ENCODE assay signal across 16 cellular contexts in the genomic region with DNA sequence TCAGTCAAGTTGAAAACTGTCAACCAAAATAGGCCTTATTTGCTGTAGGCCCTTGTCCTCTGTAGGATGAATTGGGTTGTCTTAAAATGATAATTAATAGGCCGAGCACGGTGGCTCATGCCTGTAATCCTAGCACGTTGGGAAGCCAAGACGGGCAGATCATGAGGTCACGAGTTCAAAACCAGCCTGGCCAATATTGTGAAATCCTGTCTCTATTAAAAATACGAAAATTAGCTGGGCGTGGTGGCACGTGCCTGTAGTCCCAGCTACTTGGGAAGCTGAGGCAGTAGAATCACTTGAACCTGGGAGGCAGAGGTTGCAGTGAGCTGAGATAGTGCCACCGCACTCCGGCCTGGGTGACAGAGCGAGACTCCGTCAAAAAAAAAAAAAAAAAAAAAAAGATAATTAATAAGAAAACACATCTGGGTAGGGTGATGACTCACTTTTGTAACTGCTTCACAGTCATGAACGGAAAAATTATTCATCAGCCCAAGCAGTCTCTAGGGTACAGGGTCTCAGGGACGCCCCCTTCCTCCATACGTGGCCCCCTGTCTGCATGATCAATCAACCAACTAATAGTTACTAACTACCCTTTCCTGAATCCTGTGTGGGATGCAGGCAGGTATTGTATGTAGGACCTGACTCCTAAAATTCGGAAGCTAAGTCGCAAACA.
DNase-seq lines count a peak whose midpoint lies in the region; ATAC-seq and TF ChIP-seq lines count a peak whose summit lies in the region.
"Had no signal": no experiment of that assay in that cellular context is flagged by ENCODE, and none has a peak within 500 bp of the region (broad histone marks: within the 10 kb centered on the region; RNA-seq: fewer than 3 reads in every experiment).

No MANE protein-coding gene starts in this region.

- H3K27me3 ChIP-seq in breast epithelium, result no peaks in the 10 kb centered on the region
- no peaks in the 10 kb centered on the region for H3K27me3 ChIP-seq in mammary epithelial cell (ENCODE audit: insufficient read depth, low read length)
- H3K27me3 ChIP-seq in left ventricle myocardium inferior (ENCODE audit: low read depth), result no peaks in the 10 kb centered on the region
- H3K27me3 ChIP-seq in tibial nerve, result no peaks in the 10 kb centered on the region
- H3K27me3 ChIP-seq in H7 (ENCODE audit: control insufficient read depth, insufficient read depth, low read length), result no peaks in the 10 kb centered on the region
- no peaks in the 10 kb centered on the region for H3K27me3 ChIP-seq in mesendoderm (ENCODE audit: insufficient read depth, low read length, poor library complexity)
- H3K27me3 ChIP-seq: dorsolateral prefrontal cortex, vagina had no signal

- H3K9ac ChIP-seq in mammary epithelial cell (ENCODE audit: insufficient read depth, low read length) (no peak overlapping the region), mesendoderm (ENCODE audit: low read length) (no peak overlapping the region)

- no peak overlapping the region for H2BK120ac ChIP-seq in mesendoderm (ENCODE audit: low read depth, low read length)

- TF ChIP-seq POLR2A in breast epithelium (IDR thresholded peaks at IDR 0.05), result no peak
- TF ChIP-seq POLR2A in tibial nerve (IDR thresholded peaks at IDR 0.05), result no peak

- no peak overlapping the region for H2AFZ ChIP-seq in mammary epithelial cell (ENCODE audit: low read depth, low read length)

- H3K9me3 ChIP-seq in breast epithelium (no peaks in the 10 kb centered on the region), mammary epithelial cell (replicated peaks; ENCODE audit: insufficient read depth, low read length) (peaks cover 16% of the 10 kb centered on the region), left ventricle myocardium inferior (replicated peaks) (no peaks in the 10 kb centered on the region), tibial nerve (no peaks in the 10 kb centered on the region)
- H3K9me3 ChIP-seq: vagina had no signal

- H3K36me3 ChIP-seq in breast epithelium, result no peaks in the 10 kb centered on the region
- no peaks in the 10 kb centered on the region for H3K36me3 ChIP-seq in mammary epithelial cell (ENCODE audit: insufficient read depth, low read length)
- H3K36me3 ChIP-seq in left ventricle myocardium inferior, result no peaks in the 10 kb centered on the region
- no peaks in the 10 kb centered on the region for H3K36me3 ChIP-seq in tibial nerve
- no peaks in the 10 kb centered on the region for H3K36me3 ChIP-seq in H7 (replicated peaks; ENCODE audit: control insufficient read depth, insufficient read depth, low read length)
- no peaks in the 10 kb centered on the region for H3K36me3 ChIP-seq in mesendoderm (ENCODE audit: control insufficient read depth, insufficient read depth, low read length)
- H3K36me3 ChIP-seq: vagina had no signal

- intact Hi-C loops in breast epithelium (cut with DNase I; ENCODE audit: low total_unique reads) (no loop called here), mammary epithelial cell (cut with micrococcal nuclease) (no loop called here), left ventricle myocardium inferior (cut with micrococcal nuclease) (no loop called here)

- dilution Hi-C loops in mammary epithelial cell (cut with HindIII; ENCODE audit: low sequenced_read_pairs), result no loop called here

- no peak overlapping the region for H4K8ac ChIP-seq in mesendoderm (ENCODE audit: low read depth, low read length)

- no peaks in the 10 kb centered on the region for H4K20me1 ChIP-seq in mammary epithelial cell (ENCODE audit: insufficient read depth, low read length)

- H3K79me2 ChIP-seq in mammary epithelial cell (ENCODE audit: insufficient read depth, low read length) (no peaks in the 10 kb centered on the region), mesendoderm (ENCODE audit: control insufficient read depth, insufficient read depth, low read length) (no peaks in the 10 kb centered on the region)

- H4K5ac ChIP-seq in mesendoderm (ENCODE audit: low read length), result no peak overlapping the region

- no peak overlapping the region for H3K4ac ChIP-seq in mesendoderm (ENCODE audit: low read depth, low read length)

- no peak for TF ChIP-seq EP300 in tibial nerve (IDR thresholded peaks at IDR 0.05)

- H3K27ac ChIP-seq in breast epithelium (peak overlapping the region; percentile 11 to 63), mammary epithelial cell (ENCODE audit: insufficient read depth, low read depth, low read length) (no peak overlapping the region), left ventricle myocardium inferior (replicated peaks) (peak overlapping the region; percentile 87), tibial nerve (peak overlapping the region; percentile 21 to 92 (median 54)), mesendoderm (ENCODE audit: low read depth, low read length) (no peak overlapping the region)
- H3K27ac ChIP-seq: vagina had no signal

- TF ChIP-seq CTCF in breast epithelium (IDR thresholded peaks at IDR 0.05) (no peak), mammary epithelial cell (conservative IDR thresholded peaks at IDR 0.05 in 1 of 2, IDR thresholded peaks at IDR 0.05 in 1 of 2; ENCODE audit: extremely low read depth in 1 of 2, insufficient read depth in 1 of 2, low read depth in 1 of 2, low read length in 2 of 2) (no peak), left ventricle myocardium inferior (IDR thresholded peaks at IDR 0.05; ENCODE audit: borderline replicate concordance) (no peak), tibial nerve (IDR thresholded peaks at IDR 0.05) (no peak)

- no peak overlapping the region for H2BK5ac ChIP-seq in mesendoderm (ENCODE audit: low read length)

- H3K4me1 ChIP-seq in breast epithelium (no peaks in the 10 kb centered on the region), mammary epithelial cell (ENCODE audit: insufficient read depth, low read length) (no peaks in the 10 kb centered on the region), left ventricle myocardium inferior (peaks cover 51% of the 10 kb centered on the region), tibial nerve (peaks cover 0 to 81% (median 18%) of the 10 kb centered on the region in 4 donors), mesendoderm (ENCODE audit: control insufficient read depth, low read depth, low read length) (no peaks in the 10 kb centered on the region)
- H3K4me1 ChIP-seq: vagina had no signal

- no peak overlapping the region for H2AK5ac ChIP-seq in mesendoderm (ENCODE audit: low read length)

- CTCF ChIA-PET in mammary epithelial cell (lab: Charles Lee; ENCODE audit: low non-redundant PET), result no interaction called here

- H3K4me2 ChIP-seq in mammary epithelial cell (ENCODE audit: insufficient read depth, low read depth, low read length) (no peak overlapping the region), mesendoderm (ENCODE audit: low read length) (no peak overlapping the region)

- no TSS peak for BruUV-seq in mammary epithelial cell (replicated peaks; lab: Mats Ljungman, UMichigan)

- WGBS in mammary epithelial cell (ENCODE audit: low coverage, missing lambda C conversion rate), result 77% methylated on average over 14 of the region's 17 CpGs
- 69 to 73% methylated on average over 17 of the region's 17 CpGs for WGBS in tibial nerve, 2 donors
- no CpG with 5 or more reads among the region's 17 CpGs for WGBS in mesendoderm (ENCODE audit: extremely low coverage, insufficient coverage, low lambda C conversion rate)

- no peak overlapping the region for H3K56ac ChIP-seq in mesendoderm (ENCODE audit: low read length)

- H3K23ac ChIP-seq in mesendoderm (ENCODE audit: low read length), result no peak overlapping the region

- ATAC-seq in HG03135 (IDR thresholded peaks at IDR 0.05; ENCODE audit: unreplicated experiment), result peak; percentile 45
- ATAC-seq: activated CD8-positive, alpha-beta memory T cell treated with anti-CD3 and anti-CD28 coated beads, Interleukin-2, amount 10 ng/mL, durations not matched to agents 7 days and 5 days had no signal

- in situ Hi-C loops in mammary epithelial cell (cut with MboI; ENCODE audit: low sequenced_read_pairs in 2 of 2), result no loop called here

- no peaks in the 10 kb centered on the region for H3K79me1 ChIP-seq in mesendoderm (ENCODE audit: low read length)

- H2BK15ac ChIP-seq in mesendoderm (replicated peaks; ENCODE audit: low read depth), result no peak overlapping the region

- no peak for DNase-seq in breast epithelium (ENCODE audit: low spot score in 2 of 2)
- no peak for DNase-seq in mammary epithelial cell
- no peak for DNase-seq in left ventricle myocardium inferior
- no peak for DNase-seq in tibial nerve (ENCODE audit: low spot score in 2 of 2)
- no peak for DNase-seq in activated effector memory CD4-positive, alpha-beta T cell treated with anti-CD3 and anti-CD28 coated beads, Interleukin-2, amount 50 U/mL, for 16 hours
- DNase-seq in H7, result no peak
- DNase-seq in mesendoderm, result no peak
- DNase-seq: activated CD8-positive, alpha-beta memory T cell treated with anti-CD3 and anti-CD28 coated beads, Interleukin-2, amount 10 ng/mL, durations not matched to agents 7 days and 5 days; DMS53; dorsolateral prefrontal cortex; foreskin fibroblast; NCI-H82; SHP77 treated with DMSO at 0.1 percent for 48 hours; stimulated activated CD4-positive, alpha-beta T cell treated with anti-CD3 and anti-CD28 coated beads, Interleukin-12 subunit alpha, Interleukin-12 subunit beta, amount 100 ng/mL, for 4 hours had no signal

- no peak overlapping the region for H3K18ac ChIP-seq in mesendoderm (ENCODE audit: low read length)

- no peak overlapping the region for H3K4me3 ChIP-seq in breast epithelium
- no peak overlapping the region for H3K4me3 ChIP-seq in mammary epithelial cell (replicated peaks in 1 of 3; ENCODE audit: insufficient read depth in 1 of 3, low read depth in 2 of 3, low read length in 3 of 3)
- H3K4me3 ChIP-seq in left ventricle myocardium inferior, result no peak overlapping the region
- H3K4me3 ChIP-seq in tibial nerve, result no peak overlapping the region
- no peak overlapping the region for H3K4me3 ChIP-seq in H7 (ENCODE audit: insufficient read depth, low read depth, low read length)
- H3K4me3 ChIP-seq in mesendoderm (ENCODE audit: low read length), result no peak overlapping the region
- H3K4me3 ChIP-seq: dorsolateral prefrontal cortex, vagina had no signal

Comparison
In these comparisons a context has a peak if more than half of its experiments do, and no peak if none do; other contexts are left out.
1. H3K27ac ChIP-seq: peak in breast epithelium (2 of 2), left ventricle myocardium inferior (single experiment) and tibial nerve (4 of 4); none in mammary epithelial cell (single experiment) and mesendoderm (single experiment).